Comparison of ENCODE assay signal across 8 cellular contexts in the genomic region with DNA sequence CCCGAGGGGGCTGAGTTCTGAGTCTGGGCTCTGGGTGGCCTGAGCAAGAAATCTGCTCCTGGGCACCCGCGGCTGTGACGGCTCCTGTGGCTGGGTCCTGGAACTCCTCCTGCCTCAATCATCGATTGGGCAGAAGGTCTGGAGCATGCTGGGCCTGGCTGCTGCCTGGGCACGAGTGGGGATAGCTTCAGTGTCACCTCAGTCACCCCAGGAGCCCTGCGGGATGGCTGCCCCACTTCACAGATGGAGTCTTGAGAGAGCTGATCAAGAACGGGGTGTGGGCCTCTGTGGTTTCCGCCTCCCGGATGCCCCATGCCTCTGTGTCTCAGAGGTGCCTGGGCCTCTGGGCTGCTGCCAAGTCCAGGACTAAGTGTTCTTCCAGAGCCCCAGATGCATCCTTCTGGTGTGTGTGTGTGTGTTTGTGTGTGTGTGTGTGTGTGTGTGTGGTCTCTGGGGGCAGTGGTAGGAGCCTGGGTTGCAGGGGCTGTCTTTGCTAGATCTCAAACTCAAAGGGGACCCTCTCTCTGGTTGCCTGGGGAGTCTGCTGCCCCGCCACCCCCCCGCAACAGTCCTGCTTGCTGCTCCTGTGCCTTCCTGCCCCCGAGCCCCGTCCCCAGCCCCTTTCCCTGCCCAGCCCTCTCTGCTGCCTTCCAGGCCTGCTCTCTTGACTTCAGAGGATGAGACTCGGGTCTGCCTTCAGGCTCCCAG.
A peak's percentile ranks its signal among the peaks of the same experiment; 100 is the strongest.
DNase-seq lines count a peak whose midpoint lies in the region; ATAC-seq lines count a peak whose summit lies in the region.

No MANE protein-coding gene starts in this region.

- peak; percentile 53 for DNase-seq in activated CD4-positive, alpha-beta T cell treated with anti-CD3 and anti-CD28 coated beads for 1 hour
- peak; percentile 34 for DNase-seq in effector CD8-positive, alpha-beta T cell (lab: John Stamatoyannopoulos, UW)
- peak; percentile 24 to 29 for DNase-seq in stimulated activated CD4-positive, alpha-beta T cell treated with anti-CD3 and anti-CD28 coated beads, Interleukin-2, amount 100 ng/mL, for 48 hours
- no peak for DNase-seq in SIG-M5 (lab: John Stamatoyannopoulos, UW)
- DNase-seq in NCI-H526 treated with DMSO at 0.1 percent for 48 hours (lab: John Stamatoyannopoulos, UW): no peak

- peak; percentile 57 for ATAC-seq in GM18502 (IDR thresholded peaks at IDR 0.05; ENCODE audit: poor library complexity, unreplicated experiment)
- ATAC-seq in HG02852 (IDR thresholded peaks at IDR 0.05; ENCODE audit: unreplicated experiment): no peak
- ATAC-seq in HG03039 (IDR thresholded peaks at IDR 0.05; ENCODE audit: unreplicated experiment): no peak

Comparison
In these comparisons a context has a peak if more than half of its experiments do, and no peak if none do; other contexts are left out.
1. DNase-seq: peak in activated CD4-positive, alpha-beta T cell treated with anti-CD3 and anti-CD28 coated beads for 1 hour (single experiment), effector CD8-positive, alpha-beta T cell (single experiment) and stimulated activated CD4-positive, alpha-beta T cell treated with anti-CD3 and anti-CD28 coated beads, Interleukin-2, amount 100 ng/mL, for 48 hours (2 of 2); none in SIG-M5 (single experiment) and NCI-H526 treated with DMSO at 0.1 percent for 48 hours (single experiment).